ENCODE assay signal across 20 cellular contexts in the genomic region with DNA sequence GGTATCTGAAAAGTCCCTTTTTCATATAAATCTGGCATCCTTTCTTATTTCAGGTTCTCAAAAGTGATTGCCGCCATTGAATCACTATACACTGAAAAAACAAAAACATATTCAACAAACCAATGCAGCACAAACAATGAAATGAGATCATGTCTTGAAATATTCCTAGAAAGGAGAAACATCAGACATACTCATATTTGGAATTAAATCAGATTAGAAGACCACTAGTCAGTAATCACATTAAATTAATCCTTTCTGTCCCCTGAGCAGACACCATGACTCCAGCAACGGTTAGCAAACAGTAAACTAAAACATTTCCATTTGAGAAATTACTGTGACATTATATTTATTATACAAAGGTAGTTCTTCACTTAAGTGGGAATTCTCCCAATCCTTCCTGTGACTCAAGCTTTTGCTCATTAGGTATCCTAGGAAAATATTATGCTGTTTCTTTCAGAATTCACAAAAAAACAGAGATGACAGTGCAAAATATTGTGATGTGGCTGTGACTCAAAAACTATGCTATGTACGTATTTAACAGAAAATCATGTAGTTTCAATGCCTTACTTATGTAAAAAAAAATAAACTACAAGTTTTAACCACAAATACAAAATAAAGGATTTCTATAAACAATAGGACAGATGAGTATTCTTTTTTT.
"Had no signal": no experiment of that assay in that cellular context is flagged by ENCODE, and none has a peak within 500 bp of the region (broad histone marks: within the 10 kb centered on the region; RNA-seq: fewer than 3 reads in every experiment).

No MANE protein-coding gene starts in this region.

- H3K27me3 ChIP-seq: body of pancreas, pancreas, sigmoid colon, spleen, thyroid gland had no signal

- H3K4me1 ChIP-seq: body of pancreas, pancreas, sigmoid colon, thyroid gland had no signal

- H3K9me3 ChIP-seq: body of pancreas, pancreas, sigmoid colon, thyroid gland had no signal

- H3K36me3 ChIP-seq: pancreas, sigmoid colon, spleen, thyroid gland had no signal

- DNase-seq: activated B cell treated with CpG ODN at 0.5 μM for 24 hours; activated CD4-positive, alpha-beta T cell treated with anti-CD3 and anti-CD28 coated beads for 48 hours; activated CD8-positive, alpha-beta memory T cell treated with anti-CD3 and anti-CD28 coated beads, Interleukin-2, amount 50 U/mL, for 4 hours; activated CD8-positive, alpha-beta T cell treated with anti-CD3 and anti-CD28 coated beads, Interleukin-2, amount 10 ng/mL, durations not matched to agents 7 days and 5 days; activated gamma-delta T cell; activated T-cell treated with anti-CD3 and anti-CD28 coated beads, Interleukin-2, amount 50 U/mL, for 72 hours; amniotic stem cell; body of pancreas; central memory CD4-positive, alpha-beta T cell; effector CD8-positive, alpha-beta T cell; left colon; mammary epithelial cell; naive B cell; pancreas; sigmoid colon; spleen; stimulated activated CD4-positive, alpha-beta T cell treated with anti-CD3 and anti-CD28 coated beads, Interleukin-1b, Interleukin-23, amount 100 ng/mL, for 48 hours; thyroid gland had no signal

- H3K4me3 ChIP-seq: body of pancreas, coronary artery, pancreas, sigmoid colon, spleen, thyroid gland had no signal

- ATAC-seq: activated CD8-positive, alpha-beta T cell treated with anti-CD3 and anti-CD28 coated beads, Interleukin-2, amount 10 ng/mL, durations not matched to agents 7 days and 5 days; activated T-cell treated with anti-CD3 and anti-CD28 coated beads, Interleukin-2, amount 50 U/mL, for 72 hours; body of pancreas; left colon; pancreas; stimulated activated effector memory CD8-positive, alpha-beta T cell treated with anti-CD3 and anti-CD28 coated beads, Interleukin-12 subunit alpha, Interleukin-12 subunit beta, amount 100 ng/mL, for 72 hours had no signal
